In genomic region chr6:160329188-160329587, GRCh38 we compare ENCODE assay signal across 33 cellular contexts. TPM values are rescaled to one million over a fixed set of nuclear protein-coding genes. Genes with fewer than 3 reads are reported as not detected.
"Had no signal": no experiment of that assay in that cellular context is flagged by ENCODE, and none has a peak within 500 bp of the region (broad histone marks: within the 10 kb centered on the region; RNA-seq: fewer than 3 reads in every experiment).

No MANE protein-coding gene starts in this region.

- ATAC-seq: activated naive CD8-positive, alpha-beta T cell treated with anti-CD3 and anti-CD28 coated beads, Interleukin-2, amount 50 U/mL, for 24 hours; activated T-cell treated with anti-CD3 and anti-CD28 coated beads, Interleukin-2, amount 50 U/mL, for 4 hours; PC-3; SK-N-SH treated with all-trans-retinoic acid at 6 μM for 48 hours had no signal

- H3K4me3 ChIP-seq: cardiac muscle cell, MG63, Peyer's patch had no signal

- H3K9me3 ChIP-seq: MG63, Peyer's patch had no signal

- DNase-seq: activated B cell treated with CpG ODN at 0.5 μM for 24 hours; activated CD4-positive, alpha-beta memory T cell treated with anti-CD3 and anti-CD28 coated beads for 36 hours; activated CD4-positive, alpha-beta T cell treated with anti-CD3 and anti-CD28 coated beads for 4 hours; activated CD4-positive, alpha-beta T cell treated with anti-CD3 and anti-CD28 coated beads, Interleukin-2, amount 50 U/mL, for 1 hour; activated CD4-positive, CD25-positive, alpha-beta regulatory T cell treated with anti-CD3 and anti-CD28 coated beads, Interleukin-2, amount 50 U/mL, for 72 hours; activated CD8-positive, alpha-beta memory T cell treated with anti-CD3 and anti-CD28 coated beads, Interleukin-2, amount 50 U/mL, for 4 hours; activated gamma-delta T cell treated with Interleukin-2 at 50 U/mL for 16 hours; activated naive CD4-positive, alpha-beta T cell treated with anti-CD3 and anti-CD28 coated beads for 36 hours; activated naive CD8-positive, alpha-beta T cell treated with anti-CD3 and anti-CD28 coated beads, Interleukin-2, amount 50 U/mL, for 24 hours; activated T-cell treated with anti-CD3 and anti-CD28 coated beads for 4 hours; activated T-cell treated with anti-CD3 and anti-CD28 coated beads, Interleukin-2, amount 50 U/mL, for 4 hours; anterior cingulate cortex; Kasumi-1; KG1; MG63; NCI-H1105 treated with DMSO at 0.1 percent for 48 hours; NCI-H1436; NCI-H1694; NCI-H2029; NCI-H345; NCI-H524 treated with DMSO at 0.1 percent for 48 hours; PC-3; Peyer's patch; RPMI8226; SIG-M5; T-helper 1 cell; T-helper 2 cell; T-helper 9 cell had no signal

- H3K36me3 ChIP-seq: cardiac muscle cell, MG63, Peyer's patch had no signal

- H3K4me1 ChIP-seq: Peyer's patch had no signal

- H3K27me3 ChIP-seq: cardiac muscle cell, MG63, Peyer's patch had no signal

- H3K27ac ChIP-seq: cardiac muscle cell, Peyer's patch, VCaP had no signal

RNA-seq across cellular contexts. Expression of gene SLC22A3, which starts 19.0 kb away (rescaled TPM):
- total RNA-seq: activated B cell treated with CpG ODN at 0.5 μM for 24 hours; activated CD4-positive, alpha-beta memory T cell treated with anti-CD3 and anti-CD28 coated beads for 36 hours; activated naive CD4-positive, alpha-beta T cell treated with anti-CD3 and anti-CD28 coated beads for 36 hours; activated T-helper 1 cell treated with anti-CD3 and anti-CD28 coated beads, Interleukin-12 subunit alpha, Interleukin-12 subunit beta, Interleukin-2, Interleukin-4 antibody, amounts not matched to agents 30 ng/mL and 10 ng/mL and 1 ng/mL, durations not matched to agents 14 hours and 24 hours and 36 hours; SK-MEL-5 had no signal
- polyA plus RNA-seq: cardiac muscle cell had no signal
